ENCODE assay signal across 9 cellular contexts in the genomic region with DNA sequence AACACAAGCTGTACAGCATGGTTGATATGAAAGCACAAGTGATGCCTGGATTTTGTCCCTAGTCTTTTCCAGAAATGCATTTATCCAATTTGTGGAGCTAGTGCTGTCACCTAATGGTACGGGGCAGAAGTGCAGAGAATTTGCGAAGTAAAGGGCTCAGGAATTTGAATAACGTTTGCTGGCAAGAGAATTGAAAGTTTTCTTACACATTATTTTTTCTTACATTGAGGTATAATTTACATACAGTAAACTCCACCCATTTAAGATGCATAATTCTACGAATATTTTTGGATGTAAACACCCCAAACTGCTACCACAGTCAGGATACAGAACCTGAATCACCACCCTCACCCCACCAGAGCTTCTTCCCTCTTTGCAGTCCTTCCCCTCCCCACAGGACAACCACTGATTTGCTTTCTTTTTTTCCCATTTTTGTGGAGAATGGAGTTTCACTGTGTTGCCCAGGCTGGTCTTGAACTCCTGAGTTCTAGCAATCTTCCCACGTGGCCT. TPM values are rescaled to one million over a fixed set of nuclear protein-coding genes. Genes with fewer than 3 reads are reported as not detected.
A peak's percentile ranks its signal among the peaks of the same experiment; 100 is the strongest.
DNase-seq lines count a peak whose midpoint lies in the region; ATAC-seq, FAIRE-seq and TF ChIP-seq lines count a peak whose summit lies in the region.
"Had no signal": no experiment of that assay in that cellular context is flagged by ENCODE, and none has a peak within 500 bp of the region (broad histone marks: within the 10 kb centered on the region; RNA-seq: fewer than 3 reads in every experiment).

No MANE protein-coding gene starts in this region.

- H3K36me3 Mint-ChIP-seq in natural killer cell, result no peaks in the 10 kb centered on the region
- no peaks in the 10 kb centered on the region for H3K36me3 Mint-ChIP-seq in natural killer cell treated with Interleukin-12 subunit alpha and Interleukin-12 subunit beta and Interleukin-15 and Interleukin-18, amount 100 ng/mL, for 72 hours
- H3K36me3 Mint-ChIP-seq in glutamatergic neuron (ENCODE audit: unreplicated experiment), result no peaks in the 10 kb centered on the region

- TF ChIP-seq CTCF in natural killer cell (IDR thresholded peaks at IDR 0.05) (peak; percentile 48), MM.1S (IDR thresholded peaks at IDR 0.05; ENCODE audit: low read length) (peak; percentile 71), VCaP (conservative IDR thresholded peaks at IDR 0.05) (peak; percentile 95), glutamatergic neuron (IDR thresholded peaks at IDR 0.05; ENCODE audit: partially characterized antibody, unreplicated experiment) (peak; percentile 72)

- H3K27me3 Mint-ChIP-seq in natural killer cell (ENCODE audit: low read depth in 2 of 2) (peaks cover 16 to 20% of the 10 kb centered on the region in 2 donors), glutamatergic neuron (ENCODE audit: unreplicated experiment) (peaks cover 2% of the 10 kb centered on the region)
- peaks cover 26 to 28% of the 10 kb centered on the region in 2 donors for H3K27me3 Mint-ChIP-seq in natural killer cell treated with Interleukin-12 subunit alpha and Interleukin-12 subunit beta and Interleukin-15 and Interleukin-18, amount 100 ng/mL, for 72 hours

- H3K4me1 ChIP-seq in MM.1S (ENCODE audit: low read length) (no peaks in the 10 kb centered on the region), small intestine (ENCODE audit: control insufficient read depth in 2 of 2, insufficient read depth in 1 of 2, low read depth in 1 of 2, low read length in 1 of 2) (no peaks in the 10 kb centered on the region)

- no peaks in the 10 kb centered on the region for H3K27me3 ChIP-seq in MM.1S (replicated peaks; ENCODE audit: insufficient read depth, low read length)
- H3K27me3 ChIP-seq in small intestine (ENCODE audit: control insufficient read depth in 2 of 2, insufficient read depth in 2 of 2, low read length in 2 of 2), result no peaks in the 10 kb centered on the region

- H2AFZ ChIP-seq in MM.1S (ENCODE audit: low read length), result no peak overlapping the region

- no peaks in the 10 kb centered on the region for H3K9me3 Mint-ChIP-seq in natural killer cell
- no peaks in the 10 kb centered on the region for H3K9me3 Mint-ChIP-seq in natural killer cell treated with Interleukin-12 subunit alpha and Interleukin-12 subunit beta and Interleukin-15 and Interleukin-18, amount 100 ng/mL, for 72 hours
- H3K9me3 Mint-ChIP-seq in glutamatergic neuron (ENCODE audit: unreplicated experiment), result peaks cover 2% of the 10 kb centered on the region

- H3K4me1 Mint-ChIP-seq in natural killer cell (peaks cover 0 to 10% of the 10 kb centered on the region in 2 donors), glutamatergic neuron (ENCODE audit: low read depth, unreplicated experiment) (peaks cover 16% of the 10 kb centered on the region)
- H3K4me1 Mint-ChIP-seq in natural killer cell treated with Interleukin-12 subunit alpha and Interleukin-12 subunit beta and Interleukin-15 and Interleukin-18, amount 100 ng/mL, for 72 hours (ENCODE audit: low read depth in 2 of 2), result peaks cover 4 to 5% of the 10 kb centered on the region in 2 donors

- no peak for DNase-seq in natural killer cell
- DNase-seq in natural killer cell treated with Interleukin-12 subunit alpha and Interleukin-12 subunit beta and Interleukin-15 and Interleukin-18, amount 100 ng/mL, for 72 hours (ENCODE audit: low spot score), result no peak
- DNase-seq in MM.1S, result no peak
- DNase-seq in glutamatergic neuron, result peak; percentile 31
- peak; percentile 72 for DNase-seq in small intestine
- no peak for DNase-seq in activated CD8-positive, alpha-beta memory T cell treated with anti-CD3 and anti-CD28 coated beads, Interleukin-2, amount 50 U/mL, for 4 hours
- DNase-seq: left cardiac atrium had no signal

- H3K4me2 ChIP-seq in MM.1S (ENCODE audit: low read depth, low read length), result no peak overlapping the region

- intact Hi-C loops in natural killer cell (cut with micrococcal nuclease), result no loop called here

- H4K20me1 ChIP-seq in MM.1S (ENCODE audit: insufficient read depth, low read length), result no peaks in the 10 kb centered on the region

- H3K4me3 ChIP-seq in MM.1S (ENCODE audit: low read length) (no peak overlapping the region), small intestine (ENCODE audit: low read depth in 1 of 2, low read length in 2 of 2) (no peak overlapping the region)

- H3F3A ChIP-seq in MM.1S (ENCODE audit: insufficient read depth, low read length), result no peaks in the 10 kb centered on the region

- H3K27ac ChIP-seq in MM.1S (ENCODE audit: low read length) (no peak overlapping the region), VCaP (no peak overlapping the region), small intestine (ENCODE audit: low read depth in 1 of 2, low read length in 1 of 2) (no peak overlapping the region)

- H3K27ac Mint-ChIP-seq in natural killer cell (no peak overlapping the region), glutamatergic neuron (ENCODE audit: unreplicated experiment) (no peak overlapping the region)
- no peak overlapping the region for H3K27ac Mint-ChIP-seq in natural killer cell treated with Interleukin-12 subunit alpha and Interleukin-12 subunit beta and Interleukin-15 and Interleukin-18, amount 100 ng/mL, for 72 hours

- peak overlapping the region; percentile 25 for H3K4me3 Mint-ChIP-seq in natural killer cell
- H3K4me3 Mint-ChIP-seq in natural killer cell treated with Interleukin-12 subunit alpha and Interleukin-12 subunit beta and Interleukin-15 and Interleukin-18, amount 100 ng/mL, for 72 hours, result no peak overlapping the region
- no peak overlapping the region for H3K4me3 Mint-ChIP-seq in glutamatergic neuron (ENCODE audit: unreplicated experiment)

- no peaks in the 10 kb centered on the region for H3K79me2 ChIP-seq in MM.1S (ENCODE audit: low read length)

- FAIRE-seq in small intestine (lab: Jason Lieb, UNC), result no peak

- H3K36me3 ChIP-seq in MM.1S (replicated peaks; ENCODE audit: insufficient read depth, low read length) (no peaks in the 10 kb centered on the region), small intestine (ENCODE audit: control insufficient read depth in 2 of 2, insufficient read depth in 2 of 2, low read length in 2 of 2) (no peaks in the 10 kb centered on the region)

- H3K9ac ChIP-seq in MM.1S (ENCODE audit: low read length), result no peak overlapping the region

- H3K9me3 ChIP-seq in MM.1S (replicated peaks; ENCODE audit: insufficient read depth, low read length) (no peaks in the 10 kb centered on the region), small intestine (ENCODE audit: control insufficient read depth, low read depth) (no peaks in the 10 kb centered on the region)

- no peaks in the 10 kb centered on the region for H3K9me2 ChIP-seq in MM.1S (replicated peaks; ENCODE audit: insufficient read depth, low read length)

- ATAC-seq in natural killer cell (peak in 1 of 3 donors; percentile 33), GM21529 (IDR thresholded peaks at IDR 0.05; ENCODE audit: unreplicated experiment) (no peak)
- no peak for ATAC-seq in natural killer cell treated with Interleukin-12 subunit alpha and Interleukin-12 subunit beta and Interleukin-15 and Interleukin-18, amount 100 ng/mL, for 72 hours

- whole genome bisulfite sequencing in small intestine, 3 donors, result 15 to 17% (median 17%) methylated on average over 5 of the region's 5 CpGs

RNA-seq across cellular contexts. Expression of gene AICDA, which starts 3.5 kb away (rescaled TPM):
- total RNA-seq in natural killer cell (not detected), glutamatergic neuron (ENCODE audit: unreplicated experiment) (not detected)
- total RNA-seq in natural killer cell treated with Interleukin-12 subunit alpha and Interleukin-12 subunit beta and Interleukin-15 and Interleukin-18, amount 100 ng/mL, for 72 hours, result under 1 TPM in 1 of 2 donors, not detected in 1; 0.67 TPM
- polyA plus RNA-seq in small intestine, result 1 to 10 TPM in 2 of 3 donors, under 1 TPM in 1; 0.31 to 4.0 (median 1.1) TPM

RNA-seq across cellular contexts. Expression of gene MFAP5, which starts 53.5 kb away (rescaled TPM):
- total RNA-seq in natural killer cell, result not detected
- total RNA-seq in natural killer cell treated with Interleukin-12 subunit alpha and Interleukin-12 subunit beta and Interleukin-15 and Interleukin-18, amount 100 ng/mL, for 72 hours, result not detected
- not detected for total RNA-seq in glutamatergic neuron (ENCODE audit: unreplicated experiment)
- polyA plus RNA-seq in small intestine, result 10 to 100 TPM in 1 of 3 donors, 1 to 10 TPM in 1, not detected in 1; 1.4 to 48.2 TPM

Comparison
In these comparisons a context has a peak if more than half of its experiments do, and no peak if none do; other contexts are left out.
1. DNase-seq: peak in glutamatergic neuron (single experiment) and small intestine (single experiment); none in natural killer cell (single experiment), natural killer cell treated with Interleukin-12 subunit alpha and Interleukin-12 subunit beta and Interleukin-15 and Interleukin-18, amount 100 ng/mL, for 72 hours (single experiment), MM.1S (single experiment) and activated CD8-positive, alpha-beta memory T cell treated with anti-CD3 and anti-CD28 coated beads, Interleukin-2, amount 50 U/mL, for 4 hours (single experiment).
2. Peak in every context shown above with its lines, with median percentiles within 50 percentile points of each other: CTCF ChIP-seq.